1 cellular context compared by ENCODE assay signal in the genomic region with DNA sequence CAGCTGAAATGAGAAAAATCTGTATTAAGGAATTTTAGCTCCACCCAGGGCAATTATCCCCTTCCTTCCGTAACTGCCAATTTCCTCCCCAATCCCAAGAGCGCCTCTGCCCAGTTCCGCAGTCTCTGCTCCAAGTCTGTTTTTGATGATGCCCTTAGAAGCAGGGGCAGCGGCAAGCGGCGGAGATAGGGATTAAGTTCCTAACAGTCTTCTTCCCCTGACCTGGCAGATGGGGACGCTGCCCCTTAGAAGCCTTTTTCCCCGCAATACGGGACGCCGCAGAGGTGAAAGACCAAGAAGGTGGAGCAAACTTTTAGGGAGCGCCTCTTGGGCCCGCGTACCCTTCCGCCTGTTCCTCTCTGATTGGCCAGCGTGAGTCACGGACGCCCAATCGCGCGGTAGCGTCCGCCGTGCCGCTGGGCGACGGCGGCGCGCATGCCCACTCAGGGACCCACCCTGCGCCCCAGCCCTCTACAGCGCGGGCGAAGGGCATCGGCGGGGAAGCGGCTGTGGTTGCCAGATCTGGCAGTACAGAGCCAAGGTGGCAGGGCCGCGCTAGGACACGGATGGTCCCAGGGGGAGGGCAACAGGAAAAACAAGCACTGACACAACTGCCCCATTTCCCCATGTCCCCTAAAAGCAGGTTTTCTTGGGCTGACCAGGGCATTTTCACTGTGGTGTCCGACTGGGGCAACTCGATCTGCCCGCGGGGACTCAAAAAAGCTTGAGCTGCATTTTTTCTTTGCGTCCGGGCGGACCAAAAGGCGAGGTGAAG.
TF ChIP-seq lines count a peak whose summit lies in the region.

No MANE protein-coding gene starts in this region.

TF ChIP-seq in K562, 482 proteins besides CTCF, POLR2A, EP300 and RAD21 (continued from another document):
- no peak for TF ChIP-seq TRIM25 (IDR thresholded peaks at IDR 0.05; ENCODE audit: borderline replicate concordance)
- no peak for TF ChIP-seq ZSCAN29 (IDR thresholded peaks at IDR 0.05)
